1 cellular context compared by ENCODE assay signal in genomic region chr17:42270596-42270995, GRCh38.
TF ChIP-seq lines count a peak whose summit lies in the region.

No MANE protein-coding gene starts in this region.

TF ChIP-seq in GM12878, 131 proteins besides CTCF, POLR2A, EP300 and RAD21 (continued from another document):
- no peak for TF ChIP-seq POLR2AphosphoS2 (IDR thresholded peaks at IDR 0.05; ENCODE audit: low read depth, low read length)
- no peak for TF ChIP-seq BCLAF1 (IDR thresholded peaks at IDR 0.05)
- no peak for TF ChIP-seq ESRRA (IDR thresholded peaks at IDR 0.05; ENCODE audit: low read length)
- TF ChIP-seq KLF5 (IDR thresholded peaks at IDR 0.05; ENCODE audit: partially characterized antibody): no peak
- no peak for TF ChIP-seq ZBTB4 (CRISPR knock-in tag; IDR thresholded peaks at IDR 0.05)
- no peak for TF ChIP-seq SRF (IDR thresholded peaks at IDR 0.05; ENCODE audit: low read depth in 2 of 2, low read length in 2 of 2)
TF ChIP-seq in GM12878: peak in this region for 0.
